Comparison of ENCODE assay signal across 23 cellular contexts in the genomic region with DNA sequence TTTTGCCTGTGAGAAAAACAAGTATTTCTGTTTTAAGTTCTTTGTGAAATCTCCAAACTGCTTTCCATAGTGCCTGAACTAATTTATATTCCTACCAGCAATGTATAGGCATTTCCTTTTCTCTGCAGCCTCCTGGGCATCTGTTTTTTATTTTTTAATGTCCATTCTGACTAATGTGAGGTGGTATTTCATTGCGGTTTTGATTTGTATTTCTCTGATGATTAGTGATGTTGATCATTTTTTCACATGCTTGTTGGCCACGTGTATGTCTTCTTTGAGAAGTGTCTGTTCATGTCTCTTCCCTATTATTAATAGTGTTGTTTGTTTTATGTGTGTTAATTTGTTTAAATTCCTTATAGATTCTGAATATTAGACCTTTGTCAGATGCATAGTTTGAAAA.
"Had no signal": no experiment of that assay in that cellular context is flagged by ENCODE, and none has a peak within 500 bp of the region (broad histone marks: within the 10 kb centered on the region; RNA-seq: fewer than 3 reads in every experiment).

No MANE protein-coding gene starts in this region.

- H3K9me3 ChIP-seq: neutrophil, ovary, thyroid gland had no signal

- H3K36me3 ChIP-seq: gastroesophageal sphincter, neutrophil, ovary, thyroid gland, upper lobe of right lung had no signal

- H3K4me3 ChIP-seq: gastroesophageal sphincter, ovary, thyroid gland, upper lobe of right lung had no signal

- H3K4me1 ChIP-seq: gastroesophageal sphincter, thyroid gland, upper lobe of right lung had no signal

- DNase-seq: activated CD4-positive, alpha-beta memory T cell treated with anti-CD3 and anti-CD28 coated beads for 36 hours; activated CD4-positive, alpha-beta T cell treated with anti-CD3 and anti-CD28 coated beads for 4 hours; activated CD4-positive, CD25-positive, alpha-beta regulatory T cell; activated effector memory CD4-positive, alpha-beta T cell treated with Interleukin-2 at 50 U/mL for 16 hours; activated naive CD4-positive, alpha-beta T cell treated with anti-CD3 and anti-CD28 coated beads for 36 hours; activated naive CD8-positive, alpha-beta T cell treated with anti-CD3 and anti-CD28 coated beads, Interleukin-2, amount 10 ng/mL, durations not matched to agents 7 days and 5 days; activated T-cell treated with anti-CD3 and anti-CD28 coated beads, Interleukin-2, amount 50 U/mL, for 48 hours; amygdala; cortex of kidney; head of caudate nucleus; hypothalamus; midbrain; ovary; right cardiac atrium; stimulated activated CD4-positive, alpha-beta T cell treated with anti-CD3 and anti-CD28 coated beads, Interleukin-1b, Interleukin-23, amount 100 ng/mL, for 48 hours; substantia nigra; T-helper 17 cell; thyroid gland; upper lobe of right lung had no signal

- H3K27me3 ChIP-seq: gastroesophageal sphincter, neutrophil, ovary, thyroid gland, upper lobe of right lung had no signal

- H3K27ac ChIP-seq: epithelial cell of prostate, gastroesophageal sphincter, neutrophil, ovary, thyroid gland, upper lobe of right lung had no signal

- ATAC-seq: gastroesophageal sphincter; natural killer cell treated with Interleukin-12 subunit alpha and Interleukin-12 subunit beta and Interleukin-15 and Interleukin-18, amount 100 ng/mL, for 72 hours; right cardiac atrium; T-helper 17 cell; upper lobe of right lung had no signal
